In genomic region chr6:151633517-151634335, GRCh38 we compare ENCODE assay signal across 1 cellular context.
TF ChIP-seq lines count a peak whose summit lies in the region.

No MANE protein-coding gene starts in this region.

TF ChIP-seq in HepG2, 621 proteins besides CTCF, POLR2A, EP300 and RAD21 (continues in another document):
- TF ChIP-seq HNF4A (CRISPR knock-in tag; IDR thresholded peaks at IDR 0.05) (peak; percentile 57), ZNF788 (CRISPR knock-in tag; IDR thresholded peaks at IDR 0.05; ENCODE audit: borderline replicate concordance) (no peak), ARID5B (CRISPR knock-in tag; IDR thresholded peaks at IDR 0.05) (0 out of 2 replicates have a peak, but pooled peaks have one; percentile 14), SP1 (IDR thresholded peaks at IDR 0.05) (no peak), SP1 (CRISPR knock-in tag; IDR thresholded peaks at IDR 0.05) (no peak), ARID2 (CRISPR knock-in tag; IDR thresholded peaks at IDR 0.05; ENCODE audit: borderline replicate concordance) (no peak), ZNF256 (CRISPR knock-in tag; conservative IDR thresholded peaks at IDR 0.05) (no peak), KLF12 (CRISPR knock-in tag; IDR thresholded peaks at IDR 0.05; ENCODE audit: borderline replicate concordance) (no peak), ZXDC (CRISPR knock-in tag; IDR thresholded peaks at IDR 0.05) (no peak), ZNF674 (CRISPR knock-in tag; IDR thresholded peaks at IDR 0.05; ENCODE audit: low read depth) (no peak), HDAC1 (CRISPR knock-in tag; IDR thresholded peaks at IDR 0.05) (no peak), TEAD3 (CRISPR knock-in tag; optimal IDR thresholded peaks at IDR 0.05; ENCODE audit: borderline replicate concordance) (peak; percentile 47), EED (CRISPR knock-in tag; IDR thresholded peaks at IDR 0.05) (no peak), NFE2L2 (IDR thresholded peaks at IDR 0.05; ENCODE audit: low read length) (no peak), ZBTB2 (CRISPR knock-in tag; IDR thresholded peaks at IDR 0.05; ENCODE audit: low read depth) (no peak), ZNF883 (CRISPR knock-in tag; IDR thresholded peaks at IDR 0.05; ENCODE audit: not compliant biosample characterization) (no peak), HDAC2 (CRISPR knock-in tag; IDR thresholded peaks at IDR 0.05) (no peak), LCORL (IDR thresholded peaks at IDR 0.05) (no peak), LCORL (CRISPR knock-in tag; IDR thresholded peaks at IDR 0.05) (0 out of 2 replicates have a peak, but pooled peaks have one; percentile 21), MBNL3 (CRISPR knock-in tag; conservative IDR thresholded peaks at IDR 0.05) (no peak), ATM (IDR thresholded peaks at IDR 0.05; ENCODE audit: borderline replicate concordance) (no peak), ZNF629 (CRISPR knock-in tag; conservative IDR thresholded peaks at IDR 0.05) (0 out of 2 replicates have a peak, but pooled peaks have one; percentile 42), CHCHD3 (CRISPR knock-in tag; IDR thresholded peaks at IDR 0.05) (no peak), HNRNPLL (IDR thresholded peaks at IDR 0.05; ENCODE audit: low read depth, low read length, poor library complexity, severe bottlenecking) (no peak), ZNF747 (CRISPR knock-in tag; IDR thresholded peaks at IDR 0.05; ENCODE audit: borderline replicate concordance) (no peak), ZNF644 (CRISPR knock-in tag; IDR thresholded peaks at IDR 0.05; ENCODE audit: low read depth) (peak; percentile 34; the same call in 1 of the 2 replicates), FOXP4 (CRISPR knock-in tag; IDR thresholded peaks at IDR 0.05) (no peak), HMGA1 (CRISPR knock-in tag; conservative IDR thresholded peaks at IDR 0.05) (no peak), FOSL2 (CRISPR knock-in tag; IDR thresholded peaks at IDR 0.05) (no peak), HNRNPK (IDR thresholded peaks at IDR 0.05; ENCODE audit: low read depth, low read length, poor library complexity, severe bottlenecking) (no peak), FLYWCH1 (CRISPR knock-in tag; IDR thresholded peaks at IDR 0.05) (no peak), SKIL (CRISPR knock-in tag; IDR thresholded peaks at IDR 0.05; ENCODE audit: borderline replicate concordance) (no peak), ZNF652 (CRISPR knock-in tag; IDR thresholded peaks at IDR 0.05; ENCODE audit: borderline replicate concordance, low read depth) (peak; percentile 94), MIER3 (CRISPR knock-in tag; IDR thresholded peaks at IDR 0.05; ENCODE audit: borderline replicate concordance) (no peak), ZNF792 (CRISPR knock-in tag; IDR thresholded peaks at IDR 0.05) (no peak), ATF7 (IDR thresholded peaks at IDR 0.05) (no peak), ATF7 (CRISPR knock-in tag; IDR thresholded peaks at IDR 0.05) (no peak), PATZ1 (CRISPR knock-in tag; IDR thresholded peaks at IDR 0.05) (no peak), ZFY (CRISPR knock-in tag; IDR thresholded peaks at IDR 0.05) (no peak), ZNF660 (CRISPR knock-in tag; IDR thresholded peaks at IDR 0.05; ENCODE audit: borderline replicate concordance, low read depth) (no peak), DNMT3B (CRISPR knock-in tag; conservative IDR thresholded peaks at IDR 0.05) (no peak), ZBTB49 (CRISPR knock-in tag; IDR thresholded peaks at IDR 0.05; ENCODE audit: borderline replicate concordance) (no peak), ZFP90 (CRISPR knock-in tag; IDR thresholded peaks at IDR 0.05; ENCODE audit: borderline replicate concordance) (no peak), KMT2B (CRISPR knock-in tag; IDR thresholded peaks at IDR 0.05) (no peak), ZBTB33 (CRISPR knock-in tag; IDR thresholded peaks at IDR 0.05) (no peak), ZNF441 (CRISPR knock-in tag; IDR thresholded peaks at IDR 0.05; ENCODE audit: borderline replicate concordance) (no peak), ZNF124 (CRISPR knock-in tag; IDR thresholded peaks at IDR 0.05) (no peak), FOXK2 (IDR thresholded peaks at IDR 0.05) (no peak), ZNF879 (CRISPR knock-in tag; IDR thresholded peaks at IDR 0.05) (no peak)
